In the genomic region with DNA sequence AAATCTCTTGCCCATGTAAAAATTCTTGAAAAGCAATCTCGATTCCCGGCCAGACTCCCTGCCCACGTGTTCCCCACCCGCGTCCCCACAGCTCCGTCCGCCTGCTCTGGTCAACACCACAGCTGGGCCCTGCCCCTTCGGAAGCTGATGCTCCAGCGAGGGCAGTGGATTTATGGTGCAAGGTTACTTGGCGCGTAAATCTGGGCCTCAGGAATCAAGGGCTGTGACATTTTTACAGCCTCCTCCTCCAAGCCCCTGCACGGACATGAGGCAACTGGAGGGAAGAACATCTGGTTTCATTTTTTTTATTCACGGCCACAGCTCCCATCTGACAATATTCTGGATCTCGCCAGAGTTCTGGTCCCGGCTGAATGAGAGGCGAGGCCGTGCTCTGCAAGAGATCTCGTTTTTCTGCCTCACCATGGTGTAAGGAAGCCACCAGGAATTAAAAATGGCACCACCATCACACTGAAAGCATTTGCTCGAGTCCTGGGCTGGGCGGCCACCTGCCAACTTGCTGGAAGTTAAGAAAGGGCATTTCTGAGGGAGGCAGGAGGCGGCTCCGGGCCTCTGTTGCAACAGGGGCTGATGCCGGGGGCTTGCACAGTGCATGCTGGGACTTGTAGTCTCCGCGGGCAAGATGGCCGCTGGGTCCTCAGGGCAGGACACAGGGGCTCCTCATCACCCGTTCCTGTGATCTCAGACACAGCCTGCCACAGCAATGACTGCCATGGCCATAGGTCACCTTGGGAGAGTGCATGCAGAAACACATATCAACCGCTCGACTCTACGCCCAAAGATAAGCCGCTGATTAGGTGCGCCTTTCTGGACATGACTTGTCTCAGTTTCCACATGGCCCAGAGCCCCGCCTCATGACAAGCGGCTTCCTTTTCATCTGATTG, we compare ENCODE assay signal across 1 cellular context.
TF ChIP-seq lines count a peak whose summit lies in the region.

No MANE protein-coding gene starts in this region.

TF ChIP-seq in HCT116, 20 proteins besides CTCF, POLR2A, EP300 and RAD21 (continued from another document):
- no peak for TF ChIP-seq SP1 (IDR thresholded peaks at IDR 0.05; ENCODE audit: low read depth)
- TF ChIP-seq EZH2phosphoT487 (IDR thresholded peaks at IDR 0.05; ENCODE audit: borderline replicate concordance) = no peak
- TF ChIP-seq, protein P1, sequence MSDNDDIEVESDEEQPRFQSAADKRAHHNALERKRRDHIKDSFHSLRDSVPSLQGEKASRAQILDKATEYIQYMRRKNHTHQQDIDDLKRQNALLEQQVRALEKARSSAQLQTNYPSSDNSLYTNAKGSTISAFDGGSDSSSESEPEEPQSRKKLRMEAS (IDR thresholded peaks at IDR 0.05) = no peak
- TF ChIP-seq, protein P2, sequence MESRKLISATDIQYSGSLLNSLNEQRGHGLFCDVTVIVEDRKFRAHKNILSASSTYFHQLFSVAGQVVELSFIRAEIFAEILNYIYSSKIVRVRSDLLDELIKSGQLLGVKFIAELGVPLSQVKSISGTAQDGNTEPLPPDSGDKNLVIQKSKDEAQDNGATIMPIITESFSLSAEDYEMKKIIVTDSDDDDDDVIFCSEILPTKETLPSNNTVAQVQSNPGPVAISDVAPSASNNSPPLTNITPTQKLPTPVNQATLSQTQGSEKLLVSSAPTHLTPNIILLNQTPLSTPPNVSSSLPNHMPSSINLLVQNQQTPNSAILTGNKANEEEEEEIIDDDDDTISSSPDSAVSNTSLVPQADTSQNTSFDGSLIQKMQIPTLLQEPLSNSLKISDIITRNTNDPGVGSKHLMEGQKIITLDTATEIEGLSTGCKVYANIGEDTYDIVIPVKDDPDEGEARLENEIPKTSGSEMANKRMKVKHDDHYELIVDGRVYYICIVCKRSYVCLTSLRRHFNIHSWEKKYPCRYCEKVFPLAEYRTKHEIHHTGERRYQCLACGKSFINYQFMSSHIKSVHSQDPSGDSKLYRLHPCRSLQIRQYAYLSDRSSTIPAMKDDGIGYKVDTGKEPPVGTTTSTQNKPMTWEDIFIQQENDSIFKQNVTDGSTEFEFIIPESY (IDR thresholded peaks at IDR 0.05; ENCODE audit: extremely low read depth, insufficient replicate concordance, low read length) = no peak
TF ChIP-seq in HCT116: peak in this region for 0.
